ENCODE assay signal across 9 cellular contexts in the genomic region with DNA sequence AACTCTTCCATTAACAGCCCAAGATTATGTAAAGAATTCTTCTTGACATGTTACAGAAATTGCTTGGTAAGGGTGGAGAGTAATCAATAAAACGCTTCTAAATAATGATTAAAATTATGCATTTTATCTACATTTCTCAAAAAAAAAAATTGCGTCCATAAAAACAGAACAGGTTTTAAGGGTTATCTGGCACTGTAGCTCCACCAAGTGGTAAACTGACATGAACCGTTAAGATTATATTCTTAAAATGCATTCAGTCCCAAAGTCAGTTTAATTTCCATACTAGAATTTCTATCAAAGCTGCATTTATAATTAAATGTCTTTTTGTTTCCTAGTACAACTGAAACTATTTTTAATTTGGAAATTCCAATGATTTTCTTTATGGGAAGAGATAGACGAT.
DNase-seq lines count a peak whose midpoint lies in the region; ATAC-seq and TF ChIP-seq lines count a peak whose summit lies in the region.
"Had no signal": no experiment of that assay in that cellular context is flagged by ENCODE, and none has a peak within 500 bp of the region (broad histone marks: within the 10 kb centered on the region; RNA-seq: fewer than 3 reads in every experiment).

No MANE protein-coding gene starts in this region.

- H3K9me2 ChIP-seq in OCI-LY7 (ENCODE audit: insufficient read depth, low read length): no peaks in the 10 kb centered on the region

- CTCF ChIA-PET in MCF 10A (lab: Yijun Ruan, JAX): interaction anchor here (0.6 to 4.6 kb wide), 33 partner anchors 9 to 1641 kb away, joined by 3 to 38 read pairs (median 4); no protein-coding TSS in a partner anchor
- CTCF ChIA-PET in OCI-LY7 (lab: Charles Lee; ENCODE audit: unreplicated experiment): no interaction called here
- CTCF ChIA-PET in WTC11 (lab: Charles Lee): interaction anchor here (1.0 to 1.5 kb wide), 6 partner anchors 45 to 990 kb away, joined by 3 to 5 read pairs (median 4); no protein-coding TSS in a partner anchor

- WGBS in transverse colon (ENCODE audit: low coverage in 1 of 2), 2 donors: 5 to 6% methylated on average over 4 of the region's 4 CpGs

- H3K36me3 ChIP-seq in breast epithelium (no peaks in the 10 kb centered on the region), OCI-LY7 (ENCODE audit: insufficient read depth, low read length) (no peaks in the 10 kb centered on the region), transverse colon (no peaks in the 10 kb centered on the region)

- H3K36me3 Mint-ChIP-seq in MCF 10A (ENCODE audit: insufficient read depth, unreplicated experiment) (no peaks in the 10 kb centered on the region), WTC11 (no peaks in the 10 kb centered on the region)
- H3K36me3 Mint-ChIP-seq: activated naive CD8-positive, alpha-beta T cell had no signal

- H3K27me3 ChIP-seq in breast epithelium (no peaks in the 10 kb centered on the region), transverse colon (no peaks in the 10 kb centered on the region)

- no peaks in the 10 kb centered on the region for H4K20me1 ChIP-seq in OCI-LY7 (ENCODE audit: insufficient read depth, low read length)

- H3K9me3 Mint-ChIP-seq in MCF 10A (ENCODE audit: unreplicated experiment) (no peaks in the 10 kb centered on the region), WTC11 (no peaks in the 10 kb centered on the region)

- H2AFZ ChIP-seq in OCI-LY7 (ENCODE audit: low read length): no peak overlapping the region

- H3K4me1 Mint-ChIP-seq in MCF 10A (ENCODE audit: insufficient read depth, unreplicated experiment): no peaks in the 10 kb centered on the region
- peaks cover 12% of the 10 kb centered on the region for H3K4me1 Mint-ChIP-seq in WTC11

- POLR2A ChIA-PET in MCF 10A (lab: Yijun Ruan, JAX) (interaction anchor here (0.6 kb wide), 2 partner anchors 217 to 1503 kb away, joined by 3 to 4 read pairs; no protein-coding TSS in a partner anchor), OCI-LY7 (lab: Charles Lee) (interaction anchor here (0.6 to 0.7 kb wide), 3 partner anchors 97 to 339 kb away, joined by 3 to 5 read pairs (median 3); no protein-coding TSS in a partner anchor), WTC11 (lab: Charles Lee) (no interaction called here)

- TF ChIP-seq CTCF in MCF 10A (IDR thresholded peaks at IDR 0.05; ENCODE audit: unreplicated experiment) (peak; percentile 41), breast epithelium (IDR thresholded peaks at IDR 0.05) (peak in 1 of 3 donors; percentile 26), OCI-LY7 (conservative IDR thresholded peaks at IDR 0.05; ENCODE audit: low read length) (peak; percentile 83), fibroblast of the aortic adventitia (IDR thresholded peaks at IDR 0.05; ENCODE audit: insufficient read depth, low read length) (peak; percentile 53), transverse colon (IDR thresholded peaks at IDR 0.05) (peak; percentile 33 to 46 (median 37)), WTC11 (IDR thresholded peaks at IDR 0.05) (no peak)

- no peaks in the 10 kb centered on the region for H3K79me2 ChIP-seq in OCI-LY7 (ENCODE audit: insufficient read depth, low read depth, low read length)

- H3K9me3 ChIP-seq in breast epithelium (no peaks in the 10 kb centered on the region), OCI-LY7 (ENCODE audit: low read length) (no peaks in the 10 kb centered on the region), transverse colon (no peaks in the 10 kb centered on the region)

- H3K4me2 ChIP-seq in OCI-LY7 (ENCODE audit: low read length): no peak overlapping the region

- H3K4me1 ChIP-seq in breast epithelium: no peaks in the 10 kb centered on the region
- H3K4me1 ChIP-seq in OCI-LY7 (ENCODE audit: insufficient read depth, low read length, poor library complexity, severe bottlenecking): no peaks in the 10 kb centered on the region
- H3K4me1 ChIP-seq in transverse colon: peaks cover 0 to 5% (median 0%) of the 10 kb centered on the region in 4 donors

- DNase-seq in MCF 10A (ENCODE audit: unreplicated experiment): peak; percentile 59
- DNase-seq in breast epithelium (ENCODE audit: low spot score in 2 of 2): no peak
- peak; percentile 36 for DNase-seq in OCI-LY7 (ENCODE audit: low spot score)
- DNase-seq in fibroblast of the aortic adventitia (ENCODE audit: low read depth): peak; percentile 77
- DNase-seq in transverse colon: no peak
- no peak for DNase-seq in stimulated activated naive CD4-positive, alpha-beta T cell treated with Interleukin-2 at 50 U/mL for 16 hours (lab: John Stamatoyannopoulos, UW)
- no peak for DNase-seq in WTC11 (ENCODE audit: low spot score)
- DNase-seq in stimulated activated naive CD8-positive, alpha-beta T cell treated with anti-CD3 and anti-CD28 coated beads, Interleukin-15, Interleukin-2, amounts not matched to agents 100 U/mL and 50 U/mL, for 24 hours: no peak

- no peak for TF ChIP-seq EP300 in transverse colon (IDR thresholded peaks at IDR 0.05; ENCODE audit: low read depth)

- no peak overlapping the region for H3K27ac ChIP-seq in breast epithelium
- H3K27ac ChIP-seq in OCI-LY7 (ENCODE audit: low read depth, low read length, poor library complexity, severe bottlenecking): no peak overlapping the region
- H3K27ac ChIP-seq in transverse colon: no peak overlapping the region

- no peak for ATAC-seq in WTC11
- ATAC-seq in stimulated activated naive CD8-positive, alpha-beta T cell treated with anti-CD3 and anti-CD28 coated beads, Interleukin-15, Interleukin-2, amounts not matched to agents 100 U/mL and 50 U/mL, for 24 hours: no peak

- peaks cover 20% of the 10 kb centered on the region for H3K27me3 Mint-ChIP-seq in MCF 10A (ENCODE audit: insufficient read depth, unreplicated experiment)
- H3K27me3 Mint-ChIP-seq in WTC11 (ENCODE audit: low read depth): no peaks in the 10 kb centered on the region

- H3K4me3 ChIP-seq in breast epithelium (no peak overlapping the region), OCI-LY7 (ENCODE audit: low read depth, low read length, poor library complexity, severe bottlenecking) (no peak overlapping the region), fibroblast of the aortic adventitia (ENCODE audit: low read depth, low read length) (no peak overlapping the region), transverse colon (no peak overlapping the region)

- H3K27ac Mint-ChIP-seq in MCF 10A (ENCODE audit: low read depth, unreplicated experiment) (no peak overlapping the region), WTC11 (no peak overlapping the region)
- H3K27ac Mint-ChIP-seq: activated naive CD8-positive, alpha-beta T cell had no signal

- in situ Hi-C loops in transverse colon (cut with MboI; ENCODE audit: low pct_ligation_motif_present in 1 of 4, low pct_unique_long_range_greater_than_20kb in 1 of 4, low sequenced_read_pairs in 3 of 4): loop anchor here (25.0 kb wide), 4 partner anchors 278 to 997 kb away; no protein-coding TSS in a partner anchor

- BruUV-seq in MCF 10A (replicated peaks; lab: Mats Ljungman, UMichigan) (no TSS peak), OCI-LY7 (replicated peaks; lab: Mats Ljungman, UMichigan) (no TSS peak)

- TF ChIP-seq POLR2A in breast epithelium (IDR thresholded peaks at IDR 0.05) (no peak), transverse colon (IDR thresholded peaks at IDR 0.05) (no peak)

- intact Hi-C loops in MCF 10A (cut with micrococcal nuclease): loop anchor here (1.0 to 10.0 kb wide), 6 partner anchors 838 to 1470 kb away; no protein-coding TSS in a partner anchor
- intact Hi-C loops in breast epithelium (cut with DNase I; ENCODE audit: low total_unique reads): no loop called here
- intact Hi-C loops in OCI-LY7 (cut with micrococcal nuclease; ENCODE audit: unreplicated experiment): loop anchor here (2.0 to 10.0 kb wide), 3 partner anchors 423 to 1110 kb away; no protein-coding TSS in a partner anchor
- intact Hi-C loops in transverse colon (cut with DNase I; ENCODE audit: low total_unique reads): no loop called here

- no peak overlapping the region for H3K4me3 Mint-ChIP-seq in MCF 10A (ENCODE audit: unreplicated experiment)
- no peak overlapping the region for H3K4me3 Mint-ChIP-seq in WTC11
- H3K4me3 Mint-ChIP-seq: activated naive CD8-positive, alpha-beta T cell had no signal

TF ChIP-seq in WTC11, 78 proteins besides CTCF, POLR2A, EP300 and RAD21 (continues in another document):
- TF ChIP-seq, protein P1, sequence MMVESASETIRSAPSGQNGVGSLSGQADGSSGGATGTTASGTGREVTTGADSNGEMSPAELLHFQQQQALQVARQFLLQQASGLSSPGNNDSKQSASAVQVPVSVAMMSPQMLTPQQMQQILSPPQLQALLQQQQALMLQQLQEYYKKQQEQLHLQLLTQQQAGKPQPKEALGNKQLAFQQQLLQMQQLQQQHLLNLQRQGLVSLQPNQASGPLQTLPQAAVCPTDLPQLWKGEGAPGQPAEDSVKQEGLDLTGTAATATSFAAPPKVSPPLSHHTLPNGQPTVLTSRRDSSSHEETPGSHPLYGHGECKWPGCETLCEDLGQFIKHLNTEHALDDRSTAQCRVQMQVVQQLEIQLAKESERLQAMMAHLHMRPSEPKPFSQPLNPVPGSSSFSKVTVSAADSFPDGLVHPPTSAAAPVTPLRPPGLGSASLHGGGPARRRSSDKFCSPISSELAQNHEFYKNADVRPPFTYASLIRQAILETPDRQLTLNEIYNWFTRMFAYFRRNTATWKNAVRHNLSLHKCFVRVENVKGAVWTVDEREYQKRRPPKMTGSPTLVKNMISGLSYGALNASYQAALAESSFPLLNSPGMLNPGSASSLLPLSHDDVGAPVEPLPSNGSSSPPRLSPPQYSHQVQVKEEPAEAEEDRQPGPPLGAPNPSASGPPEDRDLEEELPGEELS (CRISPR knock-in tag; IDR thresholded peaks at IDR 0.05): no peak
- no peak for TF ChIP-seq ZNF263 (CRISPR knock-in tag; IDR thresholded peaks at IDR 0.05; ENCODE audit: low read depth)
- TF ChIP-seq CREM (CRISPR knock-in tag; IDR thresholded peaks at IDR 0.05): no peak
- TF ChIP-seq, protein P2, sequence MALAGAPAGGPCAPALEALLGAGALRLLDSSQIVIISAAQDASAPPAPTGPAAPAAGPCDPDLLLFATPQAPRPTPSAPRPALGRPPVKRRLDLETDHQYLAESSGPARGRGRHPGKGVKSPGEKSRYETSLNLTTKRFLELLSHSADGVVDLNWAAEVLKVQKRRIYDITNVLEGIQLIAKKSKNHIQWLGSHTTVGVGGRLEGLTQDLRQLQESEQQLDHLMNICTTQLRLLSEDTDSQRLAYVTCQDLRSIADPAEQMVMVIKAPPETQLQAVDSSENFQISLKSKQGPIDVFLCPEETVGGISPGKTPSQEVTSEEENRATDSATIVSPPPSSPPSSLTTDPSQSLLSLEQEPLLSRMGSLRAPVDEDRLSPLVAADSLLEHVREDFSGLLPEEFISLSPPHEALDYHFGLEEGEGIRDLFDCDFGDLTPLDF (CRISPR knock-in tag; IDR thresholded peaks at IDR 0.05): no peak
- no peak for TF ChIP-seq HMGA2 (CRISPR knock-in tag; IDR thresholded peaks at IDR 0.05)
- no peak for TF ChIP-seq NFE2L1 (CRISPR knock-in tag; IDR thresholded peaks at IDR 0.05)
- TF ChIP-seq ELF4 (CRISPR knock-in tag; IDR thresholded peaks at IDR 0.05; ENCODE audit: low read depth): no peak

Comparison
In these comparisons a context has a peak if more than half of its experiments do, and no peak if none do; other contexts are left out.
1. DNase-seq: peak in MCF 10A (single experiment), OCI-LY7 (single experiment) and fibroblast of the aortic adventitia (single experiment); none in breast epithelium (0 of 2), transverse colon (single experiment), stimulated activated naive CD4-positive, alpha-beta T cell treated with Interleukin-2 at 50 U/mL for 16 hours (single experiment), WTC11 (single experiment) and stimulated activated naive CD8-positive, alpha-beta T cell treated with anti-CD3 and anti-CD28 coated beads, Interleukin-15, Interleukin-2, amounts not matched to agents 100 U/mL and 50 U/mL, for 24 hours (single experiment).
2. intact Hi-C loops: an anchor here in MCF 10A (1.0 to 10.0 kb wide) and OCI-LY7 (2.0 to 10.0 kb wide); none called in breast epithelium and transverse colon.